1 cellular context compared by ENCODE assay signal in genomic region chr12:41701943-41702601, GRCh38.
TF ChIP-seq lines count a peak whose summit lies in the region.

No MANE protein-coding gene starts in this region.

TF ChIP-seq in HEK293, 187 proteins besides CTCF, POLR2A, EP300 and RAD21 (continued from another document and continues in another):
- no peak for TF ChIP-seq ZNF664 (tag by site-specific recombination; IDR thresholded peaks at IDR 0.05)
- TF ChIP-seq ZNF544 (tag by site-specific recombination; IDR thresholded peaks at IDR 0.05), result no peak
- no peak for TF ChIP-seq ZNF138 (tag by site-specific recombination; IDR thresholded peaks at IDR 0.05; ENCODE audit: borderline replicate concordance)
- TF ChIP-seq, protein P1, sequence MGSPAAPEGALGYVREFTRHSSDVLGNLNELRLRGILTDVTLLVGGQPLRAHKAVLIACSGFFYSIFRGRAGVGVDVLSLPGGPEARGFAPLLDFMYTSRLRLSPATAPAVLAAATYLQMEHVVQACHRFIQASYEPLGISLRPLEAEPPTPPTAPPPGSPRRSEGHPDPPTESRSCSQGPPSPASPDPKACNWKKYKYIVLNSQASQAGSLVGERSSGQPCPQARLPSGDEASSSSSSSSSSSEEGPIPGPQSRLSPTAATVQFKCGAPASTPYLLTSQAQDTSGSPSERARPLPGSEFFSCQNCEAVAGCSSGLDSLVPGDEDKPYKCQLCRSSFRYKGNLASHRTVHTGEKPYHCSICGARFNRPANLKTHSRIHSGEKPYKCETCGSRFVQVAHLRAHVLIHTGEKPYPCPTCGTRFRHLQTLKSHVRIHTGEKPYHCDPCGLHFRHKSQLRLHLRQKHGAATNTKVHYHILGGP (tag by site-specific recombination; IDR thresholded peaks at IDR 0.05), result peak; percentile 33; the same call in 1 of the 2 replicates
- no peak for TF ChIP-seq ZNF48 (tag by site-specific recombination; IDR thresholded peaks at IDR 0.05)
- no peak for TF ChIP-seq ZNF76 (tag by site-specific recombination; IDR thresholded peaks at IDR 0.05; ENCODE audit: borderline replicate concordance, low read depth)
- TF ChIP-seq OSR2 (tag by site-specific recombination; IDR thresholded peaks at IDR 0.05), result no peak
- TF ChIP-seq MZF1 (tag by site-specific recombination; IDR thresholded peaks at IDR 0.05; ENCODE audit: borderline replicate concordance), result no peak
- TF ChIP-seq, protein P2, sequence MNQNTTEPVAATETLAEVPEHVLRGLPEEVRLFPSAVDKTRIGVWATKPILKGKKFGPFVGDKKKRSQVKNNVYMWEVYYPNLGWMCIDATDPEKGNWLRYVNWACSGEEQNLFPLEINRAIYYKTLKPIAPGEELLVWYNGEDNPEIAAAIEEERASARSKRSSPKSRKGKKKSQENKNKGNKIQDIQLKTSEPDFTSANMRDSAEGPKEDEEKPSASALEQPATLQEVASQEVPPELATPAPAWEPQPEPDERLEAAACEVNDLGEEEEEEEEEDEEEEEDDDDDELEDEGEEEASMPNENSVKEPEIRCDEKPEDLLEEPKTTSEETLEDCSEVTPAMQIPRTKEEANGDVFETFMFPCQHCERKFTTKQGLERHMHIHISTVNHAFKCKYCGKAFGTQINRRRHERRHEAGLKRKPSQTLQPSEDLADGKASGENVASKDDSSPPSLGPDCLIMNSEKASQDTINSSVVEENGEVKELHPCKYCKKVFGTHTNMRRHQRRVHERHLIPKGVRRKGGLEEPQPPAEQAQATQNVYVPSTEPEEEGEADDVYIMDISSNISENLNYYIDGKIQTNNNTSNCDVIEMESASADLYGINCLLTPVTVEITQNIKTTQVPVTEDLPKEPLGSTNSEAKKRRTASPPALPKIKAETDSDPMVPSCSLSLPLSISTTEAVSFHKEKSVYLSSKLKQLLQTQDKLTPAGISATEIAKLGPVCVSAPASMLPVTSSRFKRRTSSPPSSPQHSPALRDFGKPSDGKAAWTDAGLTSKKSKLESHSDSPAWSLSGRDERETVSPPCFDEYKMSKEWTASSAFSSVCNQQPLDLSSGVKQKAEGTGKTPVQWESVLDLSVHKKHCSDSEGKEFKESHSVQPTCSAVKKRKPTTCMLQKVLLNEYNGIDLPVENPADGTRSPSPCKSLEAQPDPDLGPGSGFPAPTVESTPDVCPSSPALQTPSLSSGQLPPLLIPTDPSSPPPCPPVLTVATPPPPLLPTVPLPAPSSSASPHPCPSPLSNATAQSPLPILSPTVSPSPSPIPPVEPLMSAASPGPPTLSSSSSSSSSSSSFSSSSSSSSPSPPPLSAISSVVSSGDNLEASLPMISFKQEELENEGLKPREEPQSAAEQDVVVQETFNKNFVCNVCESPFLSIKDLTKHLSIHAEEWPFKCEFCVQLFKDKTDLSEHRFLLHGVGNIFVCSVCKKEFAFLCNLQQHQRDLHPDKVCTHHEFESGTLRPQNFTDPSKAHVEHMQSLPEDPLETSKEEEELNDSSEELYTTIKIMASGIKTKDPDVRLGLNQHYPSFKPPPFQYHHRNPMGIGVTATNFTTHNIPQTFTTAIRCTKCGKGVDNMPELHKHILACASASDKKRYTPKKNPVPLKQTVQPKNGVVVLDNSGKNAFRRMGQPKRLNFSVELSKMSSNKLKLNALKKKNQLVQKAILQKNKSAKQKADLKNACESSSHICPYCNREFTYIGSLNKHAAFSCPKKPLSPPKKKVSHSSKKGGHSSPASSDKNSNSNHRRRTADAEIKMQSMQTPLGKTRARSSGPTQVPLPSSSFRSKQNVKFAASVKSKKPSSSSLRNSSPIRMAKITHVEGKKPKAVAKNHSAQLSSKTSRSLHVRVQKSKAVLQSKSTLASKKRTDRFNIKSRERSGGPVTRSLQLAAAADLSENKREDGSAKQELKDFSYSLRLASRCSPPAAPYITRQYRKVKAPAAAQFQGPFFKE (tag by site-specific recombination; IDR thresholded peaks at IDR 0.05; ENCODE audit: borderline replicate concordance), result no peak
- no peak for TF ChIP-seq ZNF521 (tag by site-specific recombination; IDR thresholded peaks at IDR 0.05)
- no peak for TF ChIP-seq SP3 (tag by site-specific recombination; IDR thresholded peaks at IDR 0.05)
- TF ChIP-seq ZBTB48 (tag by site-specific recombination; IDR thresholded peaks at IDR 0.05), result no peak
- no peak; the same call in 1 of the 2 replicates for TF ChIP-seq ZIC2 (tag by site-specific recombination; IDR thresholded peaks at IDR 0.05)
- no peak for TF ChIP-seq ZNF473 (tag by site-specific recombination; IDR thresholded peaks at IDR 0.05)
- TF ChIP-seq REPIN1 (tag by site-specific recombination; IDR thresholded peaks at IDR 0.05; ENCODE audit: low read depth), result no peak
- TF ChIP-seq ZNF585B (tag by site-specific recombination; IDR thresholded peaks at IDR 0.05), result no peak
- no peak for TF ChIP-seq ZNF513 (tag by site-specific recombination; IDR thresholded peaks at IDR 0.05)
- TF ChIP-seq ZNF398 (tag by site-specific recombination; IDR thresholded peaks at IDR 0.05), result peak; percentile 59; the same call in 1 of the 2 replicates
- TF ChIP-seq ZNF830 (tag by site-specific recombination; IDR thresholded peaks at IDR 0.05; ENCODE audit: low read depth), result no peak
- TF ChIP-seq KLF16 (tag by site-specific recombination; IDR thresholded peaks at IDR 0.05), result 0 out of 2 replicates have a peak, but pooled peaks have one; percentile 27
- no peak for TF ChIP-seq ZBTB44 (tag by site-specific recombination; IDR thresholded peaks at IDR 0.05)
- no peak for TF ChIP-seq FEZF1 (tag by site-specific recombination; IDR thresholded peaks at IDR 0.05)
- TF ChIP-seq, protein P3, sequence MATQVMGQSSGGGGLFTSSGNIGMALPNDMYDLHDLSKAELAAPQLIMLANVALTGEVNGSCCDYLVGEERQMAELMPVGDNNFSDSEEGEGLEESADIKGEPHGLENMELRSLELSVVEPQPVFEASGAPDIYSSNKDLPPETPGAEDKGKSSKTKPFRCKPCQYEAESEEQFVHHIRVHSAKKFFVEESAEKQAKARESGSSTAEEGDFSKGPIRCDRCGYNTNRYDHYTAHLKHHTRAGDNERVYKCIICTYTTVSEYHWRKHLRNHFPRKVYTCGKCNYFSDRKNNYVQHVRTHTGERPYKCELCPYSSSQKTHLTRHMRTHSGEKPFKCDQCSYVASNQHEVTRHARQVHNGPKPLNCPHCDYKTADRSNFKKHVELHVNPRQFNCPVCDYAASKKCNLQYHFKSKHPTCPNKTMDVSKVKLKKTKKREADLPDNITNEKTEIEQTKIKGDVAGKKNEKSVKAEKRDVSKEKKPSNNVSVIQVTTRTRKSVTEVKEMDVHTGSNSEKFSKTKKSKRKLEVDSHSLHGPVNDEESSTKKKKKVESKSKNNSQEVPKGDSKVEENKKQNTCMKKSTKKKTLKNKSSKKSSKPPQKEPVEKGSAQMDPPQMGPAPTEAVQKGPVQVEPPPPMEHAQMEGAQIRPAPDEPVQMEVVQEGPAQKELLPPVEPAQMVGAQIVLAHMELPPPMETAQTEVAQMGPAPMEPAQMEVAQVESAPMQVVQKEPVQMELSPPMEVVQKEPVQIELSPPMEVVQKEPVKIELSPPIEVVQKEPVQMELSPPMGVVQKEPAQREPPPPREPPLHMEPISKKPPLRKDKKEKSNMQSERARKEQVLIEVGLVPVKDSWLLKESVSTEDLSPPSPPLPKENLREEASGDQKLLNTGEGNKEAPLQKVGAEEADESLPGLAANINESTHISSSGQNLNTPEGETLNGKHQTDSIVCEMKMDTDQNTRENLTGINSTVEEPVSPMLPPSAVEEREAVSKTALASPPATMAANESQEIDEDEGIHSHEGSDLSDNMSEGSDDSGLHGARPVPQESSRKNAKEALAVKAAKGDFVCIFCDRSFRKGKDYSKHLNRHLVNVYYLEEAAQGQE (tag by site-specific recombination; IDR thresholded peaks at IDR 0.05), result no peak
- TF ChIP-seq ZNF23 (tag by site-specific recombination; IDR thresholded peaks at IDR 0.05; ENCODE audit: borderline replicate concordance), result no peak
- TF ChIP-seq BCL11B (tag by site-specific recombination; IDR thresholded peaks at IDR 0.05; ENCODE audit: low read depth), result no peak
- no peak for TF ChIP-seq ZFP69B (tag by site-specific recombination; IDR thresholded peaks at IDR 0.05)
- TF ChIP-seq ZBTB26 (tag by site-specific recombination; optimal IDR thresholded peaks at IDR 0.05), result no peak
- no peak for TF ChIP-seq GFI1B (tag by site-specific recombination; IDR thresholded peaks at IDR 0.05)
- TF ChIP-seq ZNF416 (tag by site-specific recombination; IDR thresholded peaks at IDR 0.05), result no peak
- TF ChIP-seq EGR2 (tag by site-specific recombination; IDR thresholded peaks at IDR 0.05; ENCODE audit: low read depth), result no peak
- no peak for TF ChIP-seq ZNF514 (tag by site-specific recombination; IDR thresholded peaks at IDR 0.05)
- no peak for TF ChIP-seq ZNF155 (tag by site-specific recombination; IDR thresholded peaks at IDR 0.05)
- TF ChIP-seq ZNF354C (tag by site-specific recombination; IDR thresholded peaks at IDR 0.05; ENCODE audit: borderline replicate concordance, low read depth), result no peak
- no peak for TF ChIP-seq ZNF140 (tag by site-specific recombination; IDR thresholded peaks at IDR 0.05)
- no peak for TF ChIP-seq GLIS2 (tag by site-specific recombination; IDR thresholded peaks at IDR 0.05)
- TF ChIP-seq ZNF214 (tag by site-specific recombination; IDR thresholded peaks at IDR 0.05; ENCODE audit: borderline replicate concordance), result no peak
- TF ChIP-seq HOXC10 (CRISPR knock-in tag; IDR thresholded peaks at IDR 0.05), result no peak
- TF ChIP-seq ZBTB17 (tag by site-specific recombination; IDR thresholded peaks at IDR 0.05), result 0 out of 2 replicates have a peak, but pooled peaks have one; percentile 13
- TF ChIP-seq, protein P4, sequence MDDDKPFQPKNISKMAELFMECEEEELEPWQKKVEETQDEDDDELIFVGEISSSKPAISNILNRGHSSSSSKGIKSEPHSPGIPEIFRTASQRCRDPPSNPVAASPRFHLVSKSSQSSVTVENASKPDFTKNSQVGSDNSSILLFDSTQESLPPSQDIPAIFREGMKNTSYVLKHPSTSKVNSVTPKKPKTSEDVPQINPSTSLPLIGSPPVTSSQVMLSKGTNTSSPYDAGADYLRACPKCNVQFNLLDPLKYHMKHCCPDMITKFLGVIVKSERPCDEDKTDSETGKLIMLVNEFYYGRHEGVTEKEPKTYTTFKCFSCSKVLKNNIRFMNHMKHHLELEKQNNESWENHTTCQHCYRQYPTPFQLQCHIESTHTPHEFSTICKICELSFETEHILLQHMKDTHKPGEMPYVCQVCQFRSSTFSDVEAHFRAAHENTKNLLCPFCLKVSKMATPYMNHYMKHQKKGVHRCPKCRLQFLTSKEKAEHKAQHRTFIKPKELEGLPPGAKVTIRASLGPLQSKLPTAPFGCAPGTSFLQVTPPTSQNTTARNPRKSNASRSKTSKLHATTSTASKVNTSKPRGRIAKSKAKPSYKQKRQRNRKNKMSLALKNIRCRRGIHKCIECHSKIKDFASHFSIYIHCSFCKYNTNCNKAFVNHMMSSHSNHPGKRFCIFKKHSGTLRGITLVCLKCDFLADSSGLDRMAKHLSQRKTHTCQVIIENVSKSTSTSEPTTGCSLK (tag by site-specific recombination; IDR thresholded peaks at IDR 0.05), result no peak
- no peak for TF ChIP-seq ZNF843 (tag by site-specific recombination; IDR thresholded peaks at IDR 0.05)
- TF ChIP-seq ZNF530 (tag by site-specific recombination; IDR thresholded peaks at IDR 0.05; ENCODE audit: low read depth), result no peak
- TF ChIP-seq KLF7 (tag by site-specific recombination; IDR thresholded peaks at IDR 0.05; ENCODE audit: borderline replicate concordance), result no peak
- no peak; the same call in 1 of the 2 replicates for TF ChIP-seq ZNF654 (tag by site-specific recombination; IDR thresholded peaks at IDR 0.05; ENCODE audit: low read depth)
- TF ChIP-seq ZNF366 (tag by site-specific recombination; conservative IDR thresholded peaks at IDR 0.05), result peak; percentile 48; the same call in 1 of the 2 replicates
- 0 out of 2 replicates have a peak, but pooled peaks have one; percentile 28 for TF ChIP-seq KLF8 (tag by site-specific recombination; IDR thresholded peaks at IDR 0.05)
- no peak for TF ChIP-seq ZNF623 (tag by site-specific recombination; IDR thresholded peaks at IDR 0.05)
